Comparison of ENCODE assay signal across 8 cellular contexts in the genomic region with DNA sequence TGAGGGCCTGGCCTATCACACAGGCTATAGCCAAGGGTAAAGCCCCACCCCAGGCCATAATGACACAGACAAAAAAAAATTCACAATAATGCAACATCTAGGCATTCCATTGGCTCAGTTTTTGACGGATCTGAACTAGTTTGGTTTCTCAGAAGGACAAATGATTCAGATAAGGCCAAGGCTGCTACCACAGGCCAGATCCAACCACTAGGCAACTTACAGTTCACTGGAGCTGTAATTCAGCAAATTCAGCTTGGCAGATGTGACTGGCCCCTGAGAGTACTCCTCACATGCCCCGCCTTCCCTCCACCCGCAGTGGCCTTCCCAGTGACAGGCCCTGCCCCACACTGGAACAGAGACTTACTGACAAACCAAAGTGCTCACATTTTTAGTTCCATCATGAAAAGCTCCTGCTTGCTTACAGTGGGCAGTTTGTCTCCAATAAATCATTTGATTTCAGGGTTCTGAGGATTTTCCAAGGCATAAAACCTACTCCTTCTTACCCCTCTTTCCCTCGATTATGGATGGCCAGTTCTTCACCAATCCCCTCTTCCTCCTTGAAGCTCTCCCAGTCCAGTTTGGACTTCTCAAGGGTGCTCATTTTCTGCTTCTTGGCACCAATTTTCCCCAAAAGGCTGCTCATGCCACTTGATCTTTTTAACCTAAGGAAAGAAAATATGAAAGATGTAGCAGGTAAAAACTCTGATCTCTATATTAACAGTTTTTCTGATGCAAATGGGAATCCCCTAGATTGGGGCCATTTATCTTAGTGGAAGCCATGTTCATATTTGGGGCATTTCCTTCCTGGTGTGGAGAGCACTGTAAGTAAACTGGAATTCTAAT. TPM values are rescaled to one million over a fixed set of nuclear protein-coding genes. Genes with fewer than 3 reads are reported as not detected.
DNase-seq lines count a peak whose midpoint lies in the region; ATAC-seq and TF ChIP-seq lines count a peak whose summit lies in the region.

No MANE protein-coding gene starts in this region.

- peak overlapping the region; percentile 28 to 68 (median 58); a peak in 21 of 22 replicates for H3K4me2 ChIP-seq in BLaER1 treated with 17β-estradiol and CSF1 and Interleukin-3, amounts not matched to agents 10 nM and 100 nM
- H3K4me2 ChIP-seq in PC-9, result peak overlapping the region; percentile 74
- H3K4me2 ChIP-seq in neural progenitor cell, result no peak overlapping the region

- H3K27ac ChIP-seq in BLaER1 treated with 17β-estradiol and CSF1 and Interleukin-3, amounts not matched to agents 10 nM and 100 nM, result peak overlapping the region in 3 of 11 experiments; percentile 26 to 46 (median 28); a peak in 4 of 22 replicates
- H3K27ac ChIP-seq in PC-9 (peak overlapping the region; percentile 93), esophagus (ENCODE audit: low read depth in 2 of 2, low read length in 1 of 2) (peak overlapping the region; percentile 87 to 91), neural progenitor cell (no peak overlapping the region)

- H2AFZ ChIP-seq in PC-9 (no peak overlapping the region), neural progenitor cell (replicated peaks) (no peak overlapping the region)

- H3F3A ChIP-seq in PC-9 (ENCODE audit: insufficient read depth, low read depth), result peaks cover 33% of the 10 kb centered on the region
- no peaks in the 10 kb centered on the region for H3F3A ChIP-seq in neural progenitor cell (ENCODE audit: low read depth)

- TF ChIP-seq CTCF in PC-9 (conservative IDR thresholded peaks at IDR 0.05) (no peak), neural progenitor cell (IDR thresholded peaks at IDR 0.05) (no peak)

- no peak for ATAC-seq in HG02870 (IDR thresholded peaks at IDR 0.05; ENCODE audit: unreplicated experiment)

- peaks cover 33% of the 10 kb centered on the region for H3K4me1 Mint-ChIP-seq in neural progenitor cell

- H4K20me1 ChIP-seq in BLaER1 treated with 17β-estradiol and CSF1 and Interleukin-3, amounts not matched to agents 10 nM and 100 nM, result peaks cover 23 to 99% (median 67%) of the 10 kb centered on the region in 11 experiments; a peak in 21 of 22 replicates
- no peaks in the 10 kb centered on the region for H4K20me1 ChIP-seq in PC-9 (ENCODE audit: insufficient read depth)
- peaks cover 9% of the 10 kb centered on the region for H4K20me1 ChIP-seq in neural progenitor cell (ENCODE audit: low read depth)

- no peaks in the 10 kb centered on the region for H3K9me2 ChIP-seq in PC-9 (ENCODE audit: insufficient read depth)

- H3K27me3 ChIP-seq in BLaER1 treated with 17β-estradiol and CSF1 and Interleukin-3, amounts not matched to agents 10 nM and 100 nM, result peaks cover 0 to 100% (median 0%) of the 10 kb centered on the region in 11 experiments; a peak in 9 of 22 replicates
- no peaks in the 10 kb centered on the region for H3K27me3 ChIP-seq in PC-9 (ENCODE audit: insufficient read depth, low read depth)
- H3K27me3 ChIP-seq in esophagus (ENCODE audit: control insufficient read depth in 1 of 2, insufficient read depth in 2 of 2, low read length in 2 of 2), result no peaks in the 10 kb centered on the region
- H3K27me3 ChIP-seq in neural progenitor cell, result no peaks in the 10 kb centered on the region

- no peak overlapping the region for H3K9ac ChIP-seq in BLaER1 treated with 17β-estradiol and CSF1 and Interleukin-3, amounts not matched to agents 10 nM and 100 nM
- H3K9ac ChIP-seq in neural progenitor cell, result no peak overlapping the region

- H3K79me2 ChIP-seq in PC-9 (ENCODE audit: low read depth) (no peaks in the 10 kb centered on the region; the same call in 1 of the 2 replicates), neural progenitor cell (ENCODE audit: low read depth) (no peaks in the 10 kb centered on the region)

- 43 to 56% methylated on average over 4 of the region's 4 CpGs for WGBS in esophagus, 2 donors

- H3K9me3 ChIP-seq in BLaER1 treated with 17β-estradiol and CSF1 and Interleukin-3, amounts not matched to agents 10 nM and 100 nM (replicated peaks in 1 of 11), result no peaks in the 10 kb centered on the region
- no peaks in the 10 kb centered on the region for H3K9me3 ChIP-seq in PC-9 (ENCODE audit: insufficient read depth, low read depth)
- H3K9me3 ChIP-seq in esophagus (ENCODE audit: control insufficient read depth in 2 of 2, insufficient read depth in 1 of 2, low read depth in 1 of 2, low read length in 1 of 2), result no peaks in the 10 kb centered on the region
- H3K9me3 ChIP-seq in neural progenitor cell (ENCODE audit: low read depth), result no peaks in the 10 kb centered on the region

- DNase-seq in PC-9, result peak; percentile 34 to 77
- DNase-seq in neural progenitor cell (ENCODE audit: low spot score), result no peak
- no peak for DNase-seq in NCI-H2107 treated with DMSO at 0.1 percent for 48 hours (lab: John Stamatoyannopoulos, UW; ENCODE audit: unreplicated experiment)
- no peak for DNase-seq in stimulated activated CD4-positive, alpha-beta T cell treated with anti-CD3 and anti-CD28 coated beads, Interleukin-2, amount 100 ng/mL, for 48 hours
- DNase-seq in activated gamma-delta T cell treated with Interleukin-2 at 50 U/mL for 16 hours, result no peak

- POLR2A ChIA-PET in PC-9 (lab: Charles Lee; ENCODE audit: unreplicated experiment), result interaction anchor here (0.5 to 1.3 kb wide), 7 partner anchors 34 to 491 kb away, joined by 3 to 8 read pairs (median 4); no protein-coding TSS in a partner anchor

- no peaks in the 10 kb centered on the region for H3K9me3 Mint-ChIP-seq in neural progenitor cell

- H3K36me3 Mint-ChIP-seq in neural progenitor cell, result peaks cover 35% of the 10 kb centered on the region

- intact Hi-C loops in PC-9 (cut with micrococcal nuclease; ENCODE audit: unreplicated experiment), result loop anchor here (1.0 to 5.0 kb wide), 5 partner anchors 24 to 74 kb away; no protein-coding TSS in a partner anchor

- BruUV-seq in PC-9 (replicated peaks; lab: Mats Ljungman, UMichigan), result TSS peak; percentile 77

- peaks cover 39 to 59% (median 50%) of the 10 kb centered on the region in 11 experiments for H3K36me3 ChIP-seq in BLaER1 treated with 17β-estradiol and CSF1 and Interleukin-3, amounts not matched to agents 10 nM and 100 nM
- peaks cover 11% of the 10 kb centered on the region; the same call in 1 of the 2 replicates for H3K36me3 ChIP-seq in PC-9 (ENCODE audit: low read depth)
- peaks cover 0 to under 1% of the 10 kb centered on the region in 2 donors for H3K36me3 ChIP-seq in esophagus (ENCODE audit: control insufficient read depth in 2 of 2, insufficient read depth in 2 of 2, low read length in 1 of 2)
- no peaks in the 10 kb centered on the region for H3K36me3 ChIP-seq in neural progenitor cell

- no peak overlapping the region for H3K4me3 Mint-ChIP-seq in neural progenitor cell

- H3K27me3 Mint-ChIP-seq in neural progenitor cell (ENCODE audit: insufficient read depth, low read depth), result peaks cover 6% of the 10 kb centered on the region

- H3K4me3 ChIP-seq in BLaER1 treated with 17β-estradiol and CSF1 and Interleukin-3, amounts not matched to agents 10 nM and 100 nM, result no peak overlapping the region
- H3K4me3 ChIP-seq in PC-9 (peak overlapping the region; percentile 7; the same call in 1 of the 2 replicates), esophagus (ENCODE audit: low read depth in 1 of 2, low read length in 2 of 2) (no peak overlapping the region), neural progenitor cell (no peak overlapping the region)

- peak overlapping the region; percentile 2 for H3K27ac Mint-ChIP-seq in neural progenitor cell

- CTCF ChIA-PET in PC-9 (lab: Charles Lee), result interaction anchor here (0.5 to 1.3 kb wide), 4 partner anchors 71 to 344 kb away, joined by 3 to 5 read pairs (median 4); no protein-coding TSS in a partner anchor

- peaks cover 13 to 25% (median 20%) of the 10 kb centered on the region in 10 experiments for H3K4me1 ChIP-seq in BLaER1 treated with 17β-estradiol and CSF1 and Interleukin-3, amounts not matched to agents 10 nM and 100 nM
- H3K4me1 ChIP-seq in PC-9 (replicated peaks; ENCODE audit: insufficient read depth) (peaks cover 38% of the 10 kb centered on the region), esophagus (ENCODE audit: control insufficient read depth in 2 of 2, insufficient read depth in 2 of 2, low read length in 1 of 2) (peaks cover 0 to 6% of the 10 kb centered on the region in 2 donors), neural progenitor cell (peaks cover 6% of the 10 kb centered on the region)

RNA-seq across cellular contexts. Expression of a gene that starts 53.3 kb away (rescaled TPM):
- total RNA-seq in PC-9 (2021), result 53.9 and 62.5 TPM in 2 replicates
- 10 to 100 TPM; 20.2 to 25.7 TPM for polyA plus RNA-seq in esophagus
- 10.9 and 29.1 TPM in 2 replicates for total RNA-seq in neural progenitor cell (ENCODE audit: low replicate concordance)

Comparison
In these comparisons a context has a peak if more than half of its experiments do, and no peak if none do; other contexts are left out.
1. DNase-seq: peak in PC-9 (2 of 2); none in neural progenitor cell (single experiment), NCI-H2107 treated with DMSO at 0.1 percent for 48 hours (single experiment), stimulated activated CD4-positive, alpha-beta T cell treated with anti-CD3 and anti-CD28 coated beads, Interleukin-2, amount 100 ng/mL, for 48 hours (0 of 2) and activated gamma-delta T cell treated with Interleukin-2 at 50 U/mL for 16 hours (single experiment).